Comparison of ENCODE assay signal across 12 cellular contexts in the genomic region with DNA sequence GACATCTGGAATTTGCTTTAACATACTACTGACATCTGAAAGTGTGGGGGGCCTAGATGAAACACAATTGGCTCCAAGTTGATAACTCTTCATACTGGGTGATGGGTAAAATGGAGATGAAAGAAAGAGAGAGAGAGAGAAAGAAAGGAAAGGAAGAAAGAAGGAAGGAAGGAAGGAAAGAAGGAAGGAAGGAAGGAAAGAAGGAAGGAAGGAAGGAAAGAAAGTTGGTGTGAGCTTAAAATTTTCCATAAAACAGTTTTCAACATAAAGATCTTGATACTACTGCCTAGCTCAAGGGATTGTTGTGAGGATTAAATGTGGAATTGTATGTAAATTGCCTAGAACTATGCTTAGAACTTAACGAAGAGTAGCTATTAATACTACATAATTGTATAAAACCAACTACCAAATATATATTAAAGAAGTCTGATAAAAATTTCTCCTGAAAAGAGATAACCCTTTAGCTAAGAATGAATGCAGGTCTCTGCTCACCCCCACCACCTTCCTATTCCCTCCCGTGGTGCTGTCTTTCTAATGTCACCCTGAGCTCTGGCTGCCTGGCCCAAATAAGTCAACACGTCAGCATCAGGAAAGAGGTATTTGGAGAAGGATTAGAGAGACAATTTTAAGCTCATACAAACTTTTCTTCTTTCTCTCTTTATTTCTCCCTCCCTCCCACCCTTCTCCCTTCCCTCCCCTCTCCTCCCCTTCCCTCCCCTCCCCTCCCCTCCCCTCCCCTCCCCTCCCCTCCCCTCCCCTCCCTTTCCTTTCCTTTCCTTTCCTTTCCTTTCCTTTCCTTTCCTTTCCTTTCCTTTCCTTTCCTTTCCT.
DNase-seq lines count a peak whose midpoint lies in the region; ATAC-seq, FAIRE-seq and TF ChIP-seq lines count a peak whose summit lies in the region.
"Had no signal": no experiment of that assay in that cellular context is flagged by ENCODE, and none has a peak within 500 bp of the region (broad histone marks: within the 10 kb centered on the region; RNA-seq: fewer than 3 reads in every experiment).

No MANE protein-coding gene starts in this region.

- BruUV-seq in GM12878 (replicated peaks; lab: Mats Ljungman, UMichigan) = TSS peak; percentile 91

- H3K4me2 ChIP-seq in Karpas-422 (ENCODE audit: low read depth, low read length, poor library complexity, severe bottlenecking) = no peak overlapping the region
- H3K4me2 ChIP-seq in GM12878 (ENCODE audit: control insufficient read depth, insufficient read depth) = peak overlapping the region; percentile 100

- WGBS in GM12878 (ENCODE audit: insufficient coverage, insufficient replicate concordance, low lambda C conversion rate, missing lambda C conversion rate) = 34% methylated on average over 3 of the region's 3 CpGs

- SMC1A ChIA-PET in GM12878 (lab: Charles Lee; ENCODE audit: uncharacterized antibody, unreplicated experiment) = interaction anchor here (0.7 to 12.8 kb wide), 39 partner anchors 8 to 489 kb away, joined by 3 to 663 read pairs (median 13); no protein-coding TSS in a partner anchor

- H3K4me1 ChIP-seq in Karpas-422 (ENCODE audit: low read length) (peaks cover 39% of the 10 kb centered on the region), GM12878 (ENCODE audit: control insufficient read depth, insufficient read depth, low read length) (peaks cover 15% of the 10 kb centered on the region)

- H3K4me3 ChIP-seq in Karpas-422 (ENCODE audit: low read length) (no peak overlapping the region), GM12878 (no peak overlapping the region; the same call in 1 of the 2 replicates)

- no peaks in the 10 kb centered on the region for H3K9me3 ChIP-seq in Karpas-422 (ENCODE audit: low read length)
- H3K9me3 ChIP-seq in GM12878 (replicated peaks; ENCODE audit: control insufficient read depth, insufficient read depth, low read length) = no peaks in the 10 kb centered on the region

- CTCF ChIA-PET in activated naive CD4-positive, alpha-beta T cell treated with anti-CD3 and anti-CD28 coated beads, Interleukin-2, amount 10 ng/mL, durations not matched to agents 7 days and 5 days (lab: Charles Lee) = interaction anchor here (0.9 to 11.2 kb wide), 17 partner anchors 9 to 483 kb away, joined by 3 to 565 read pairs (median 18); no protein-coding TSS in a partner anchor
- CTCF ChIA-PET in GM12878 (lab: Yijun Ruan, JAX) = interaction anchor here (0.6 to 6.8 kb wide), 32 partner anchors 9 to 769 kb away, joined by 3 to 595 read pairs (median 7); no protein-coding TSS in a partner anchor

- H3K4me3 Mint-ChIP-seq in activated naive CD4-positive, alpha-beta T cell treated with anti-CD3 and anti-CD28 coated beads, Interleukin-2, amount 10 ng/mL, durations not matched to agents 7 days and 5 days = peak overlapping the region; percentile 69
- H3K4me3 Mint-ChIP-seq in stimulated activated memory B cell treated with anti-CD40 and anti-IgM and Interleukin-4, amounts not matched to agents 10 μg/mL and 1 μg/mL and 100 μg/mL, for 72 hours = peak overlapping the region; percentile 83

- no peaks in the 10 kb centered on the region for H3K36me3 Mint-ChIP-seq in activated naive CD4-positive, alpha-beta T cell treated with anti-CD3 and anti-CD28 coated beads, Interleukin-2, amount 10 ng/mL, durations not matched to agents 7 days and 5 days
- no peaks in the 10 kb centered on the region for H3K36me3 Mint-ChIP-seq in stimulated activated memory B cell treated with anti-CD40 and anti-IgM and Interleukin-4, amounts not matched to agents 10 μg/mL and 1 μg/mL and 100 μg/mL, for 72 hours

- no peaks in the 10 kb centered on the region for H3K27me3 ChIP-seq in Karpas-422 (ENCODE audit: low read length)
- H3K27me3 ChIP-seq in GM12878 (replicated peaks in 1 of 2; ENCODE audit: control insufficient read depth in 2 of 2, insufficient read depth in 2 of 2, low read length in 1 of 2) = no peaks in the 10 kb centered on the region

- peak overlapping the region; percentile 96 for H3K27ac Mint-ChIP-seq in activated naive CD4-positive, alpha-beta T cell treated with anti-CD3 and anti-CD28 coated beads, Interleukin-2, amount 10 ng/mL, durations not matched to agents 7 days and 5 days
- H3K27ac Mint-ChIP-seq in stimulated activated memory B cell treated with anti-CD40 and anti-IgM and Interleukin-4, amounts not matched to agents 10 μg/mL and 1 μg/mL and 100 μg/mL, for 72 hours = peak overlapping the region; percentile 95

- H4K20me1 ChIP-seq in Karpas-422 (ENCODE audit: insufficient read depth, low read depth, low read length) (no peaks in the 10 kb centered on the region), GM12878 (ENCODE audit: control insufficient read depth, insufficient read depth) (no peaks in the 10 kb centered on the region)

- no peaks in the 10 kb centered on the region for H3K9me2 ChIP-seq in Karpas-422 (replicated peaks; ENCODE audit: insufficient read depth, low read length)

- H3K9ac ChIP-seq in Karpas-422 (ENCODE audit: low read length) (no peak overlapping the region), GM12878 (ENCODE audit: control insufficient read depth, insufficient read depth, low read length) (peak overlapping the region; percentile 70)

- no peak overlapping the region for H2AFZ ChIP-seq in Karpas-422 (ENCODE audit: low read length)
- H2AFZ ChIP-seq in GM12878 (ENCODE audit: control insufficient read depth, low read depth, low read length) = no peak overlapping the region

- RAD21 ChIA-PET in GM12878 (lab: Charles Lee; ENCODE audit: unreplicated experiment) = interaction anchor here (0.7 to 14.3 kb wide), 28 partner anchors 9 to 1571 kb away, joined by 3 to 519 read pairs (median 18); no protein-coding TSS in a partner anchor

- no peak for TF ChIP-seq RAD21 in GM12878 (IDR thresholded peaks at IDR 0.05; ENCODE audit: insufficient read depth, low read depth, low read length)

- in situ Hi-C loops in GM12878 (cut with MboI) = loop anchor here (5.0 kb wide), 1 partner anchor 192 kb away; no protein-coding TSS in a partner anchor

- H3K27me3 Mint-ChIP-seq in activated naive CD4-positive, alpha-beta T cell treated with anti-CD3 and anti-CD28 coated beads, Interleukin-2, amount 10 ng/mL, durations not matched to agents 7 days and 5 days = peaks cover 9% of the 10 kb centered on the region
- H3K27me3 Mint-ChIP-seq in stimulated activated memory B cell treated with anti-CD40 and anti-IgM and Interleukin-4, amounts not matched to agents 10 μg/mL and 1 μg/mL and 100 μg/mL, for 72 hours = peaks cover 11% of the 10 kb centered on the region

- no peak for TF ChIP-seq CTCF in GM12878 (IDR thresholded peaks at IDR 0.05 in 2 of 3, conservative IDR thresholded peaks at IDR 0.05 in 1 of 3; ENCODE audit: control insufficient read depth in 2 of 3, extremely low read depth in 1 of 3, insufficient read depth in 1 of 3, low read depth in 3 of 3, low read length in 3 of 3)

- no peaks in the 10 kb centered on the region for H3K9me3 Mint-ChIP-seq in activated naive CD4-positive, alpha-beta T cell treated with anti-CD3 and anti-CD28 coated beads, Interleukin-2, amount 10 ng/mL, durations not matched to agents 7 days and 5 days
- H3K9me3 Mint-ChIP-seq in stimulated activated memory B cell treated with anti-CD40 and anti-IgM and Interleukin-4, amounts not matched to agents 10 μg/mL and 1 μg/mL and 100 μg/mL, for 72 hours = no peaks in the 10 kb centered on the region

- no peak for FAIRE-seq in GM12878 (lab: Jason Lieb, UNC)

- no peak for TF ChIP-seq POLR2A in GM12878 (IDR thresholded peaks at IDR 0.05; ENCODE audit: low read depth, low read length)

- H3K4me1 Mint-ChIP-seq in activated naive CD4-positive, alpha-beta T cell treated with anti-CD3 and anti-CD28 coated beads, Interleukin-2, amount 10 ng/mL, durations not matched to agents 7 days and 5 days = peaks cover 38% of the 10 kb centered on the region
- H3K4me1 Mint-ChIP-seq in stimulated activated memory B cell treated with anti-CD40 and anti-IgM and Interleukin-4, amounts not matched to agents 10 μg/mL and 1 μg/mL and 100 μg/mL, for 72 hours = peaks cover 39% of the 10 kb centered on the region

- intact Hi-C loops in GM12878 (cut with micrococcal nuclease; ENCODE audit: unreplicated experiment) = loop anchor here (1.0 to 10.0 kb wide), 3 partner anchors 42 to 630 kb away; no protein-coding TSS in a partner anchor

- POLR2A ChIA-PET in GM12878 (lab: Charles Lee) = interaction anchor here (1.0 to 1.8 kb wide), 7 partner anchors 43 to 191 kb away, joined by 3 to 7 read pairs (median 5); no protein-coding TSS in a partner anchor

- no peak for DNase-seq in activated naive CD4-positive, alpha-beta T cell treated with anti-CD3 and anti-CD28 coated beads, Interleukin-2, amount 10 ng/mL, durations not matched to agents 7 days and 5 days
- DNase-seq in activated naive CD4-positive, alpha-beta T cell treated with Interleukin-2 at 50 U/mL for 16 hours = no peak
- DNase-seq in Karpas-422 = no peak
- no peak for DNase-seq in GM12878 (ENCODE audit: low read depth, low spot score)
- no peak for DNase-seq in NCI-H2029 treated with DMSO at 0.1 percent for 48 hours (lab: John Stamatoyannopoulos, UW)
- DNase-seq: DMS79, erythroblast, NCI-H345, trophoblast cell had no signal

- H3K36me3 ChIP-seq in Karpas-422 (ENCODE audit: insufficient read depth, low read length) = no peaks in the 10 kb centered on the region
- H3K36me3 ChIP-seq in GM12878 (ENCODE audit: control insufficient read depth in 2 of 2, insufficient read depth in 2 of 2, low read length in 1 of 2) = no peaks in the 10 kb centered on the region

- H3K79me2 ChIP-seq in Karpas-422 (ENCODE audit: low read length) = no peaks in the 10 kb centered on the region
- no peaks in the 10 kb centered on the region for H3K79me2 ChIP-seq in GM12878 (ENCODE audit: control insufficient read depth, insufficient read depth, low read length)

- H3K27ac ChIP-seq in Karpas-422 (ENCODE audit: low read length) = peak overlapping the region; percentile 18; the same call in 1 of the 2 replicates
- peak overlapping the region; percentile 98 for H3K27ac ChIP-seq in GM12878 (ENCODE audit: control insufficient read depth, insufficient read depth)

- TF ChIP-seq EP300 in GM12878 (IDR thresholded peaks at IDR 0.05; ENCODE audit: borderline replicate concordance in 1 of 2, control insufficient read depth in 1 of 2, low read depth in 2 of 2, low read length in 2 of 2) = no peak

- no peak for ATAC-seq in GM12878
- no peak for ATAC-seq in stimulated activated memory B cell treated with anti-CD40 and anti-IgM and Interleukin-4, amounts not matched to agents 10 μg/mL and 1 μg/mL and 100 μg/mL, for 72 hours
- no peak for ATAC-seq in HG03460 (IDR thresholded peaks at IDR 0.05; ENCODE audit: unreplicated experiment)
- ATAC-seq in GM18519 (IDR thresholded peaks at IDR 0.05; ENCODE audit: low FRiP score, unreplicated experiment) = no peak

TF ChIP-seq in GM12878, 131 proteins besides CTCF, POLR2A, EP300 and RAD21:
- TF ChIP-seq ETV6 (conservative IDR thresholded peaks at IDR 0.05 in 1 of 2, IDR thresholded peaks at IDR 0.05 in 1 of 2; ENCODE audit: borderline replicate concordance in 1 of 2, low read depth in 1 of 2) (peak in 1 of 2 experiments; percentile 37; a peak in 1 of 4 replicates), ZBED1 (IDR thresholded peaks at IDR 0.05; ENCODE audit: borderline replicate concordance) (no peak)
